34 cellular contexts compared by ENCODE assay signal in the genomic region with DNA sequence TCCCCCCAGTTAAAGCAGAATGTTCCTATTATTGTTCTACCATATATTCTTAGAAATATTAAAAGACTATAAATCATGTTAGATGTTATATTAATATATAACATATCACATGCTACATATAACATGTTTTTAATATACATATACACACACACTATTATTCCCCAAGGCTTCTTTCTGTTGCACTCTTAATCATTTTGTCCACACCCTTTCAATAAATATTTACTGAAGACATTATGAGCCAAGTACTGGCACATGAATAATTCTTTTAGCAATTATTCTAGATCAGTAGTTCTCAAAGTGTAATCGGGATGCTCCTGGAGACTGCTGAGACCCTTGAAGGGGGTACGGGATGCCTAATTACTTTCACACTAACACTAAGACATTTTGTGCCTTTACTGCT.
"Had no signal": no experiment of that assay in that cellular context is flagged by ENCODE, and none has a peak within 500 bp of the region (broad histone marks: within the 10 kb centered on the region; RNA-seq: fewer than 3 reads in every experiment).

No MANE protein-coding gene starts in this region.

- H3K9me3 Mint-ChIP-seq: activated CD4-positive, alpha-beta memory T cell treated with anti-CD3 and anti-CD28 coated beads for 36 hours; activated CD4-positive, alpha-beta T cell treated with anti-CD3 and anti-CD28 coated beads, Interleukin-2, amount 10 ng/mL, durations not matched to agents 24 days and 14 days; activated naive CD4-positive, alpha-beta T cell treated with anti-CD3 and anti-CD28 coated beads for 36 hours; activated naive CD4-positive, alpha-beta T cell treated with anti-CD3 and anti-CD28 coated beads, Interleukin-2, amount 50 U/mL, for 24 hours; activated naive CD8-positive, alpha-beta T cell treated with anti-CD3 and anti-CD28 coated beads for 36 hours; activated naive CD8-positive, alpha-beta T cell treated with anti-CD3 and anti-CD28 coated beads, Interleukin-2, amount 50 U/mL, for 24 hours; activated T-helper 1 cell treated with anti-CD3 and anti-CD28 coated beads, Interleukin-12 subunit alpha, Interleukin-12 subunit beta, Interleukin-2, Interleukin-4 antibody, amounts not matched to agents 30 ng/mL and 10 ng/mL and 1 ng/mL, durations not matched to agents 14 hours and 24 hours and 36 hours; activated T-helper 2 cell treated with anti-CD3 and anti-CD28 coated beads, Interferon-gamma antibody, Interleukin-2, Interleukin-4, amounts not matched to agents 10 μg/mL and 5 μg/mL and 100 μg/mL, durations not matched to agents 14 hours and 24 hours and 36 hours; central memory CD8-positive, alpha-beta T cell; dendritic cell treated with granulocyte-macrophage colony-stimulating factor and Interleukin-4, amounts not matched to agents 40 ng/mL and 50 ng/mL, for 4 days; endodermal cell had no signal

- H3K4me1 ChIP-seq: body of pancreas, breast epithelium had no signal

- H3K4me3 ChIP-seq: adrenal gland, body of pancreas, breast epithelium, coronary artery, dorsolateral prefrontal cortex, esophagus squamous epithelium, gastroesophageal sphincter had no signal

- H3K27ac Mint-ChIP-seq: activated CD4-positive, alpha-beta memory T cell treated with anti-CD3 and anti-CD28 coated beads for 36 hours; activated CD4-positive, alpha-beta T cell treated with anti-CD3 and anti-CD28 coated beads for 36 hours; activated CD4-positive, alpha-beta T cell treated with anti-CD3 and anti-CD28 coated beads, Interleukin-2, amount 10 ng/mL, durations not matched to agents 24 days and 14 days; activated CD8-positive, alpha-beta memory T cell treated with anti-CD3 and anti-CD28 coated beads, Interleukin-2, amount 10 ng/mL, durations not matched to agents 7 days and 5 days; activated CD8-positive, alpha-beta T cell treated with anti-CD3 and anti-CD28 coated beads, Interleukin-2, amount 10 ng/mL, durations not matched to agents 7 days and 5 days; activated naive CD4-positive, alpha-beta T cell treated with anti-CD3 and anti-CD28 coated beads for 36 hours; activated naive CD4-positive, alpha-beta T cell treated with anti-CD3 and anti-CD28 coated beads, Interleukin-2, amount 50 U/mL, for 24 hours; activated naive CD8-positive, alpha-beta T cell treated with anti-CD3 and anti-CD28 coated beads for 36 hours; activated naive CD8-positive, alpha-beta T cell treated with anti-CD3 and anti-CD28 coated beads, Interleukin-2, amount 50 U/mL, for 24 hours; activated T-helper 1 cell treated with anti-CD3 and anti-CD28 coated beads, Interleukin-12 subunit alpha, Interleukin-12 subunit beta, Interleukin-2, Interleukin-4 antibody, amounts not matched to agents 30 ng/mL and 10 ng/mL and 1 ng/mL, durations not matched to agents 14 hours and 24 hours and 36 hours; activated T-helper 2 cell treated with anti-CD3 and anti-CD28 coated beads, Interferon-gamma antibody, Interleukin-2, Interleukin-4, amounts not matched to agents 10 μg/mL and 5 μg/mL and 100 μg/mL, durations not matched to agents 14 hours and 24 hours and 36 hours; dendritic cell treated with granulocyte-macrophage colony-stimulating factor and Interleukin-4, amounts not matched to agents 40 ng/mL and 50 ng/mL, for 4 days; endodermal cell had no signal

- H3K27ac ChIP-seq: adrenal gland, body of pancreas, breast epithelium, coronary artery, gastroesophageal sphincter had no signal

- H3K27me3 Mint-ChIP-seq: activated CD4-positive, alpha-beta memory T cell treated with anti-CD3 and anti-CD28 coated beads for 36 hours; activated CD4-positive, alpha-beta T cell treated with anti-CD3 and anti-CD28 coated beads for 36 hours; activated CD4-positive, alpha-beta T cell treated with anti-CD3 and anti-CD28 coated beads, Interleukin-2, amount 10 ng/mL, durations not matched to agents 24 days and 14 days; activated CD8-positive, alpha-beta memory T cell treated with anti-CD3 and anti-CD28 coated beads, Interleukin-2, amount 10 ng/mL, durations not matched to agents 7 days and 5 days; activated naive CD4-positive, alpha-beta T cell treated with anti-CD3 and anti-CD28 coated beads, Interleukin-2, amount 50 U/mL, for 24 hours; activated naive CD8-positive, alpha-beta T cell treated with anti-CD3 and anti-CD28 coated beads for 36 hours; activated naive CD8-positive, alpha-beta T cell treated with anti-CD3 and anti-CD28 coated beads, Interleukin-2, amount 50 U/mL, for 24 hours; dendritic cell treated with granulocyte-macrophage colony-stimulating factor and Interleukin-4, amounts not matched to agents 40 ng/mL and 50 ng/mL, for 4 days had no signal

- H3K4me3 Mint-ChIP-seq: activated CD4-positive, alpha-beta memory T cell treated with anti-CD3 and anti-CD28 coated beads for 36 hours; activated CD4-positive, alpha-beta T cell treated with anti-CD3 and anti-CD28 coated beads for 36 hours; activated CD4-positive, alpha-beta T cell treated with anti-CD3 and anti-CD28 coated beads, Interleukin-2, amount 10 ng/mL, durations not matched to agents 24 days and 14 days; activated CD8-positive, alpha-beta memory T cell treated with anti-CD3 and anti-CD28 coated beads, Interleukin-2, amount 10 ng/mL, durations not matched to agents 7 days and 5 days; activated CD8-positive, alpha-beta T cell treated with anti-CD3 and anti-CD28 coated beads, Interleukin-2, amount 10 ng/mL, durations not matched to agents 7 days and 5 days; activated naive CD4-positive, alpha-beta T cell treated with anti-CD3 and anti-CD28 coated beads for 36 hours; activated naive CD4-positive, alpha-beta T cell treated with anti-CD3 and anti-CD28 coated beads, Interleukin-2, amount 50 U/mL, for 24 hours; activated naive CD8-positive, alpha-beta T cell treated with anti-CD3 and anti-CD28 coated beads for 36 hours; activated naive CD8-positive, alpha-beta T cell treated with anti-CD3 and anti-CD28 coated beads, Interleukin-2, amount 50 U/mL, for 24 hours; activated T-helper 1 cell treated with anti-CD3 and anti-CD28 coated beads, Interleukin-12 subunit alpha, Interleukin-12 subunit beta, Interleukin-2, Interleukin-4 antibody, amounts not matched to agents 30 ng/mL and 10 ng/mL and 1 ng/mL, durations not matched to agents 14 hours and 24 hours and 36 hours; central memory CD8-positive, alpha-beta T cell; dendritic cell treated with granulocyte-macrophage colony-stimulating factor and Interleukin-4, amounts not matched to agents 40 ng/mL and 50 ng/mL, for 4 days; endodermal cell had no signal

- H3K36me3 ChIP-seq: adrenal gland, breast epithelium, esophagus squamous epithelium, gastroesophageal sphincter had no signal

- DNase-seq: activated CD4-positive, alpha-beta memory T cell treated with anti-CD3 and anti-CD28 coated beads for 36 hours; activated CD4-positive, alpha-beta T cell treated with anti-CD3 and anti-CD28 coated beads for 36 hours; activated CD4-positive, alpha-beta T cell treated with anti-CD3 and anti-CD28 coated beads, Interleukin-2, amount 10 ng/mL, durations not matched to agents 24 days and 14 days; activated CD4-positive, CD25-positive, alpha-beta regulatory T cell; activated CD4-positive, CD25-positive, alpha-beta regulatory T cell treated with anti-CD3 and anti-CD28 coated beads, Interleukin-2, amount 50 U/mL, for 72 hours; activated CD8-positive, alpha-beta memory T cell treated with anti-CD3 and anti-CD28 coated beads, Interleukin-2, amount 10 ng/mL, durations not matched to agents 7 days and 5 days; activated CD8-positive, alpha-beta memory T cell treated with anti-CD3 and anti-CD28 coated beads, Interleukin-2, amount 50 U/mL, for 4 hours; activated CD8-positive, alpha-beta T cell treated with anti-CD3 and anti-CD28 coated beads, Interleukin-2, amount 10 ng/mL, durations not matched to agents 7 days and 5 days; activated effector memory CD4-positive, alpha-beta T cell treated with anti-CD3 and anti-CD28 coated beads, Interleukin-2, amount 50 U/mL, for 16 hours; activated naive CD4-positive, alpha-beta T cell treated with anti-CD3 and anti-CD28 coated beads for 36 hours; activated naive CD8-positive, alpha-beta T cell treated with anti-CD3 and anti-CD28 coated beads for 36 hours; activated naive CD8-positive, alpha-beta T cell treated with anti-CD3 and anti-CD28 coated beads, Interleukin-2, amount 50 U/mL, for 24 hours; activated T-cell treated with anti-CD3 and anti-CD28 coated beads, Interleukin-2, amount 50 U/mL, for 1 hour; activated T-cell treated with anti-CD3 and anti-CD28 coated beads, Interleukin-2, amount 50 U/mL, for 48 hours; adrenal gland; amygdala; aorta; body of pancreas; dorsolateral prefrontal cortex; effector memory CD4-positive, alpha-beta T cell; endodermal cell; erythroblast; esophagus squamous epithelium; foreskin melanocyte; head of caudate nucleus; T-helper 2 cell had no signal

- H3K9me3 ChIP-seq: adrenal gland, body of pancreas, breast epithelium, esophagus squamous epithelium, gastroesophageal sphincter had no signal

- H3K27me3 ChIP-seq: adrenal gland, body of pancreas, breast epithelium, dorsolateral prefrontal cortex, esophagus squamous epithelium, gastroesophageal sphincter had no signal

- ATAC-seq: activated CD4-positive, alpha-beta T cell treated with anti-CD3 and anti-CD28 coated beads for 36 hours; activated CD8-positive, alpha-beta memory T cell treated with anti-CD3 and anti-CD28 coated beads, Interleukin-2, amount 10 ng/mL, durations not matched to agents 7 days and 5 days; activated CD8-positive, alpha-beta T cell treated with anti-CD3 and anti-CD28 coated beads, Interleukin-2, amount 10 ng/mL, durations not matched to agents 7 days and 5 days; activated naive CD8-positive, alpha-beta T cell treated with anti-CD3 and anti-CD28 coated beads, Interleukin-2, amount 50 U/mL, for 24 hours; body of pancreas; gastroesophageal sphincter had no signal
